Comparison of ENCODE assay signal across 8 cellular contexts in the genomic region with DNA sequence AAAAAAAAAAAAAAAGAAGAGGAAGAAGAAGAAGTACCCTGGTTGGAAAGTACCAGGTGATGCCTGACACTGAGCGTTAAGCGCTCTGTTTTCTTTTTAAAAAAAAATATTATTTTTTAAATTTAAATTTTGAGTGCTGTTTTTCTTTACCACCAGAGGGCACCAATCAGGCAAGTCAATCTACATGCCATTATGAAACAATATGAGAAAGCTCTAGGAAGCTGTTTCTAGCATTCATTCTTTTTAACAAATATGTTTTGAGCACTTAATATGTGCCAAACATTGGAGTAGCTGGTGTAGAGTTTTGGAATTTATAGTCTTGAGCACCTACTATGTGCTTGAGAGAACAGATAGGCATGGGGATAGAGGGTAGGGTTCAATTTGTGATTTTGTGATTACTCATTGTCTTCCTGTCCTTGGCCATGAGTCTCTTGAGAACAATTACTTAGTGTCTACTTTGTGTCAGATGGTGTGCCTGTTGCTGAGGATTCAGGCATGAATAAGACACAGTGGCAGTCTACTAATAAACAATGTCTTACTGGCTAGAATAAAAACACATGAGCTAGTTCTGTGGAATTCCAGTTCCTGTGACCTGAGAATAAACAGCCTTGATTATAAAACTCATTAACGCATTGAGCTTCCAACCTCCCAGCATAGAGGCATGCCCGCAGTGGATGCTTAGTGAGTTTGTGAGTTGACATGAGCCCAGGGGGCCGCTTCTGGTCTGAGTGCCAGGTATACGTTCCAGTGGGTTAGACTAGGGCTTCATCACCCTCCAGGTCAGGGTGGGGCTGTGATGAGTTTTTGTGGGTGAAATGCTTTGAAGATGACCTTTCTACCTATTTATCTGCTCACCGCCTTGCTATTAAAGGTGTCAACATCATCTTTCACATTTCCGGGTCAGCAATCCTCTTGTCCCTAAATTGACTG. TPM values are rescaled to one million over a fixed set of nuclear protein-coding genes. Genes with fewer than 3 reads are reported as not detected.
DNase-seq lines count a peak whose midpoint lies in the region; ATAC-seq and TF ChIP-seq lines count a peak whose summit lies in the region.

No MANE protein-coding gene starts in this region.

- no peaks in the 10 kb centered on the region for H3K36me3 ChIP-seq in smooth muscle cell (ENCODE audit: low read depth)

- H3K4me1 ChIP-seq in smooth muscle cell (ENCODE audit: low read depth) = peaks cover 5% of the 10 kb centered on the region

- TF ChIP-seq CTCF in AG04449 (IDR thresholded peaks at IDR 0.05; ENCODE audit: insufficient read depth, low read length, missing control alignments) (peak; percentile 25), smooth muscle cell (IDR thresholded peaks at IDR 0.05; ENCODE audit: borderline replicate concordance, insufficient read depth, poor library complexity, severe bottlenecking) (peak; percentile 78)

- WGBS in smooth muscle cell (ENCODE audit: low lambda C conversion rate) = 69% methylated on average over 8 of the region's 8 CpGs

- POLR2A ChIA-PET in AG04449 (lab: Yijun Ruan, JAX) = interaction anchor here (0.6 to 0.9 kb wide), 3 partner anchors 16 to 107 kb away, joined by 3 read pairs; no protein-coding TSS in a partner anchor

- peaks cover 18% of the 10 kb centered on the region for H3K79me2 ChIP-seq in smooth muscle cell (ENCODE audit: low read depth)

- H3K4me3 ChIP-seq in AG04449 (ENCODE audit: low read depth, low read length) (no peak overlapping the region), smooth muscle cell (no peak overlapping the region)

- CTCF ChIA-PET in AG04449 (lab: Yijun Ruan, JAX) = interaction anchor here (0.6 to 5.5 kb wide), 57 partner anchors 9 to 823 kb away, joined by 3 to 47 read pairs (median 4); a partner anchor contains a TSS

- no peak for ATAC-seq in GM18867 (IDR thresholded peaks at IDR 0.05; ENCODE audit: unreplicated experiment)

- peak overlapping the region; percentile 72 for H3K27ac ChIP-seq in smooth muscle cell (ENCODE audit: low read depth)

- peak overlapping the region; percentile 17 for H3K9ac ChIP-seq in smooth muscle cell (ENCODE audit: low read depth)

- H3K27me3 ChIP-seq in smooth muscle cell (ENCODE audit: low read depth) = no peaks in the 10 kb centered on the region

- DNase-seq in AG04449 (ENCODE audit: low read depth, low spot score) (no peak), GM04503 (ENCODE audit: low read depth) (peak; percentile 78), NCI-H2196 (lab: John Stamatoyannopoulos, UW; ENCODE audit: unreplicated experiment) (peak; percentile 30), amniotic epithelial cell (ENCODE audit: low read depth) (peak; percentile 79), hippocampal formation (lab: John Stamatoyannopoulos, UW) (peak; percentile 32 to 90), smooth muscle cell (lab: John Stamatoyannopoulos, UW; ENCODE audit: unreplicated experiment) (no peak), islet precursor cell (no peak)

- peak overlapping the region; percentile 5 for H2AFZ ChIP-seq in smooth muscle cell (ENCODE audit: low read depth)

- H4K20me1 ChIP-seq in smooth muscle cell (ENCODE audit: low read depth) = peaks cover 6% of the 10 kb centered on the region

- peaks cover 17% of the 10 kb centered on the region for H3F3A ChIP-seq in smooth muscle cell (ENCODE audit: low read depth)

- no peaks in the 10 kb centered on the region for H3K9me3 ChIP-seq in smooth muscle cell (replicated peaks; ENCODE audit: low read depth)

- H3K4me2 ChIP-seq in smooth muscle cell = peak overlapping the region; percentile 5

RNA-seq across cellular contexts. Expression of a gene that starts 3.0 kb away (rescaled TPM):
- total RNA-seq in smooth muscle cell = 39.1 and 43.5 TPM in 2 replicates
- polyA plus RNA-seq in smooth muscle cell = 43.2 and 44.2 TPM in 2 replicates

RNA-seq across cellular contexts. Expression of a gene that starts 18.6 kb away (rescaled TPM):
- not detected in 2 replicates for total RNA-seq in smooth muscle cell
- polyA plus RNA-seq in smooth muscle cell = not detected in 2 replicates

Comparison
In these comparisons a context has a peak if more than half of its experiments do, and no peak if none do; other contexts are left out.
1. DNase-seq: peak in GM04503 (single experiment), NCI-H2196 (single experiment), amniotic epithelial cell (single experiment) and hippocampal formation (2 of 2); none in AG04449 (single experiment), smooth muscle cell (single experiment) and islet precursor cell (single experiment).